16 cellular contexts compared by ENCODE assay signal in genomic region chr3:50459792-50460191, GRCh38. TPM values are rescaled to one million over a fixed set of nuclear protein-coding genes. Genes with fewer than 3 reads are reported as not detected.
DNase-seq lines count a peak whose midpoint lies in the region; ATAC-seq and TF ChIP-seq lines count a peak whose summit lies in the region.
"Had no signal": no experiment of that assay in that cellular context is flagged by ENCODE, and none has a peak within 500 bp of the region (broad histone marks: within the 10 kb centered on the region; RNA-seq: fewer than 3 reads in every experiment).

No MANE protein-coding gene starts in this region.

- H2AFZ ChIP-seq in SK-N-SH (ENCODE audit: low read depth) = no peak overlapping the region

- no peaks in the 10 kb centered on the region for H3K36me3 ChIP-seq in SK-N-SH (replicated peaks in 1 of 2; ENCODE audit: control insufficient read depth in 1 of 2, insufficient read depth in 2 of 2, low read length in 1 of 2)
- H3K36me3 ChIP-seq: BLaER1 treated with 17β-estradiol and CSF1 and Interleukin-3, amounts not matched to agents 10 nM and 100 nM had no signal

- no peak overlapping the region for H3K4me2 ChIP-seq in SK-N-SH
- H3K4me2 ChIP-seq: BLaER1 treated with 17β-estradiol and CSF1 and Interleukin-3, amounts not matched to agents 10 nM and 100 nM had no signal

- 88% methylated on average over 3 of the region's 3 CpGs for WGBS in SK-N-SH (ENCODE audit: low lambda C conversion rate)
- WGBS in right cardiac atrium = 69% methylated on average over 3 of the region's 3 CpGs

- no peaks in the 10 kb centered on the region for H4K20me1 ChIP-seq in SK-N-SH (ENCODE audit: insufficient read depth)

- no peak overlapping the region for H3K9ac ChIP-seq in SK-N-SH
- H3K9ac ChIP-seq: BLaER1 treated with 17β-estradiol and CSF1 and Interleukin-3, amounts not matched to agents 10 nM and 100 nM had no signal

- no peaks in the 10 kb centered on the region for H3K9me2 ChIP-seq in SK-N-SH

- H3K27me3 ChIP-seq in SK-N-SH (ENCODE audit: insufficient read depth) = peaks cover 21% of the 10 kb centered on the region; the same call in 1 of the 2 replicates
- H3K27me3 ChIP-seq in right cardiac atrium (ENCODE audit: control insufficient read depth, insufficient read depth) = no peaks in the 10 kb centered on the region
- H3K27me3 ChIP-seq: BLaER1 treated with 17β-estradiol and CSF1 and Interleukin-3, amounts not matched to agents 10 nM and 100 nM had no signal

- POLR2A ChIA-PET in SK-N-SH (lab: Yijun Ruan, JAX) = no interaction called here

- H3K36me3 Mint-ChIP-seq in stimulated activated effector memory CD8-positive, alpha-beta T cell treated with anti-CD3 and anti-CD28 coated beads, Interleukin-12 subunit alpha, Interleukin-12 subunit beta, amount 100 ng/mL, for 72 hours = no peaks in the 10 kb centered on the region
- H3K36me3 Mint-ChIP-seq: CD8-positive, alpha-beta T cell had no signal

- peaks cover 19% of the 10 kb centered on the region for H3K4me1 Mint-ChIP-seq in stimulated activated effector memory CD8-positive, alpha-beta T cell treated with anti-CD3 and anti-CD28 coated beads, Interleukin-12 subunit alpha, Interleukin-12 subunit beta, amount 100 ng/mL, for 72 hours
- H3K4me1 Mint-ChIP-seq: B cell had no signal

- ATAC-seq in SK-N-SH treated with all-trans-retinoic acid at 6 μM for 48 hours (no peak), right cardiac atrium (no peak), GM19452 (IDR thresholded peaks at IDR 0.05; ENCODE audit: unreplicated experiment) (no peak)
- no peak for ATAC-seq in stimulated activated effector memory CD8-positive, alpha-beta T cell treated with anti-CD3 and anti-CD28 coated beads, Interleukin-12 subunit alpha, Interleukin-12 subunit beta, amount 100 ng/mL, for 72 hours
- ATAC-seq: CD8-positive, alpha-beta T cell had no signal

- H3K79me2 ChIP-seq in SK-N-SH (ENCODE audit: insufficient read depth) = no peaks in the 10 kb centered on the region

- no peak for DNase-seq in SK-N-SH
- peak; percentile 74 for DNase-seq in iPS-NIHi11 (ENCODE audit: low spot score)
- no peak for DNase-seq in stimulated activated effector memory CD8-positive, alpha-beta T cell treated with anti-CD3 and anti-CD28 coated beads, Interleukin-12 subunit alpha, Interleukin-12 subunit beta, amount 100 ng/mL, for 72 hours (ENCODE audit: low spot score in 2 of 2)
- no peak for DNase-seq in right cardiac atrium
- DNase-seq in NCI-H1436 (lab: John Stamatoyannopoulos, UW) = no peak
- DNase-seq: Calu3; CD8-positive, alpha-beta T cell; DMS79 treated with DMSO at 0.1 percent for 48 hours; GF-D8; HCEC 1CT had no signal

- H3K27ac Mint-ChIP-seq in stimulated activated effector memory CD8-positive, alpha-beta T cell treated with anti-CD3 and anti-CD28 coated beads, Interleukin-12 subunit alpha, Interleukin-12 subunit beta, amount 100 ng/mL, for 72 hours = peak overlapping the region; percentile 63
- H3K27ac Mint-ChIP-seq: B cell; CD8-positive, alpha-beta T cell had no signal

- H3K4me3 Mint-ChIP-seq in stimulated activated effector memory CD8-positive, alpha-beta T cell treated with anti-CD3 and anti-CD28 coated beads, Interleukin-12 subunit alpha, Interleukin-12 subunit beta, amount 100 ng/mL, for 72 hours = no peak overlapping the region
- H3K4me3 Mint-ChIP-seq: B cell; CD8-positive, alpha-beta T cell had no signal

- TF ChIP-seq RAD21 in SK-N-SH (IDR thresholded peaks at IDR 0.05; ENCODE audit: low read length) = no peak

- H3K27ac ChIP-seq in SK-N-SH (ENCODE audit: low read depth in 2 of 2, low read length in 1 of 2) (no peak overlapping the region), right cardiac atrium (ENCODE audit: low read length) (no peak overlapping the region)
- H3K27ac ChIP-seq: 22Rv1; BLaER1 treated with 17β-estradiol and CSF1 and Interleukin-3, amounts not matched to agents 10 nM and 100 nM had no signal

- H3K9me3 ChIP-seq in SK-N-SH (no peaks in the 10 kb centered on the region), right cardiac atrium (ENCODE audit: control insufficient read depth, low read length) (no peaks in the 10 kb centered on the region)
- H3K9me3 ChIP-seq: BLaER1 treated with 17β-estradiol and CSF1 and Interleukin-3, amounts not matched to agents 10 nM and 100 nM had no signal

- no peaks in the 10 kb centered on the region for H3K9me3 Mint-ChIP-seq in stimulated activated effector memory CD8-positive, alpha-beta T cell treated with anti-CD3 and anti-CD28 coated beads, Interleukin-12 subunit alpha, Interleukin-12 subunit beta, amount 100 ng/mL, for 72 hours
- H3K9me3 Mint-ChIP-seq: CD8-positive, alpha-beta T cell had no signal

- no peak for TF ChIP-seq EP300 in SK-N-SH (IDR thresholded peaks at IDR 0.05; ENCODE audit: borderline replicate concordance in 1 of 2, low read depth in 1 of 2, low read length in 1 of 2)

- CTCF ChIA-PET in SK-N-SH (lab: Yijun Ruan, JAX) = no interaction called here

- H3F3A ChIP-seq in SK-N-SH (replicated peaks; ENCODE audit: insufficient read depth) = no peaks in the 10 kb centered on the region

- H3K4me3 ChIP-seq in SK-N-SH (ENCODE audit: low read depth in 2 of 2, low read length in 1 of 2) = no peak overlapping the region
- H3K4me3 ChIP-seq in right cardiac atrium (ENCODE audit: low read length) = no peak overlapping the region
- H3K4me3 ChIP-seq: BLaER1 treated with 17β-estradiol and CSF1 and Interleukin-3, amounts not matched to agents 10 nM and 100 nM had no signal

- intact Hi-C loops in right cardiac atrium (cut with DNase I) = no loop called here

- no peak for TF ChIP-seq CTCF in SK-N-SH (IDR thresholded peaks at IDR 0.05)

- peaks cover 0 to 19% of the 10 kb centered on the region in 2 experiments; a peak in 1 of 4 replicates for H3K4me1 ChIP-seq in SK-N-SH (ENCODE audit: control insufficient read depth in 1 of 2, insufficient read depth in 2 of 2, low read depth in 1 of 2, low read length in 1 of 2)
- H3K4me1 ChIP-seq in right cardiac atrium (ENCODE audit: control insufficient read depth, insufficient read depth, low read length) = no peaks in the 10 kb centered on the region

TF ChIP-seq in SK-N-SH, 30 proteins besides CTCF, POLR2A, EP300 and RAD21 (continues in another document):
- TF ChIP-seq TCF12 (IDR thresholded peaks at IDR 0.05) = no peak

TF ChIP-seq in SK-N-SH treated with all-trans-retinoic acid at 6 μM for 48 hours, 23 proteins besides CTCF, POLR2A, EP300 and RAD21 (continues in another document):
- TF ChIP-seq TSHZ2 (CRISPR knock-in tag; IDR thresholded peaks at IDR 0.05) (no peak), OSR1 (CRISPR knock-in tag; IDR thresholded peaks at IDR 0.05) (no peak), ISL1 (CRISPR knock-in tag; IDR thresholded peaks at IDR 0.05) (no peak)

TF ChIP-seq in PFSK-1, 5 proteins besides CTCF, POLR2A, EP300 and RAD21:
- TF ChIP-seq POLR2AphosphoS5 (IDR thresholded peaks at IDR 0.05; ENCODE audit: low read depth, low read length) = no peak
- no peak for TF ChIP-seq SIN3A (IDR thresholded peaks at IDR 0.05; ENCODE audit: borderline replicate concordance, insufficient read depth, low read length)
- TF ChIP-seq FOXP2 (optimal IDR thresholded peaks at IDR 0.05; ENCODE audit: borderline replicate concordance, extremely low read depth, extremely low read length, insufficient read depth) = no peak
- TF ChIP-seq TAF1 (IDR thresholded peaks at IDR 0.05; ENCODE audit: borderline replicate concordance, insufficient read depth, low read length) = no peak
- TF ChIP-seq, protein P1, sequence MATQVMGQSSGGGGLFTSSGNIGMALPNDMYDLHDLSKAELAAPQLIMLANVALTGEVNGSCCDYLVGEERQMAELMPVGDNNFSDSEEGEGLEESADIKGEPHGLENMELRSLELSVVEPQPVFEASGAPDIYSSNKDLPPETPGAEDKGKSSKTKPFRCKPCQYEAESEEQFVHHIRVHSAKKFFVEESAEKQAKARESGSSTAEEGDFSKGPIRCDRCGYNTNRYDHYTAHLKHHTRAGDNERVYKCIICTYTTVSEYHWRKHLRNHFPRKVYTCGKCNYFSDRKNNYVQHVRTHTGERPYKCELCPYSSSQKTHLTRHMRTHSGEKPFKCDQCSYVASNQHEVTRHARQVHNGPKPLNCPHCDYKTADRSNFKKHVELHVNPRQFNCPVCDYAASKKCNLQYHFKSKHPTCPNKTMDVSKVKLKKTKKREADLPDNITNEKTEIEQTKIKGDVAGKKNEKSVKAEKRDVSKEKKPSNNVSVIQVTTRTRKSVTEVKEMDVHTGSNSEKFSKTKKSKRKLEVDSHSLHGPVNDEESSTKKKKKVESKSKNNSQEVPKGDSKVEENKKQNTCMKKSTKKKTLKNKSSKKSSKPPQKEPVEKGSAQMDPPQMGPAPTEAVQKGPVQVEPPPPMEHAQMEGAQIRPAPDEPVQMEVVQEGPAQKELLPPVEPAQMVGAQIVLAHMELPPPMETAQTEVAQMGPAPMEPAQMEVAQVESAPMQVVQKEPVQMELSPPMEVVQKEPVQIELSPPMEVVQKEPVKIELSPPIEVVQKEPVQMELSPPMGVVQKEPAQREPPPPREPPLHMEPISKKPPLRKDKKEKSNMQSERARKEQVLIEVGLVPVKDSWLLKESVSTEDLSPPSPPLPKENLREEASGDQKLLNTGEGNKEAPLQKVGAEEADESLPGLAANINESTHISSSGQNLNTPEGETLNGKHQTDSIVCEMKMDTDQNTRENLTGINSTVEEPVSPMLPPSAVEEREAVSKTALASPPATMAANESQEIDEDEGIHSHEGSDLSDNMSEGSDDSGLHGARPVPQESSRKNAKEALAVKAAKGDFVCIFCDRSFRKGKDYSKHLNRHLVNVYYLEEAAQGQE (IDR thresholded peaks at IDR 0.05; ENCODE audit: insufficient read depth in 1 of 2, low read depth in 2 of 2, low read length in 2 of 2) = peak; percentile 63 to 85

RNA-seq across cellular contexts. Expression of gene CACNA2D2, which starts 43.6 kb away (rescaled TPM):
- polyA plus RNA-seq in SK-N-SH (2012; rRNA removed) (1.1 and 2.8 TPM in 2 replicates), right cardiac atrium (25.7 TPM)
- polyA plus RNA-seq in SK-N-SH (2012; cell fraction: cytosol; rRNA removed) = 1.7 and 4.0 TPM in 2 replicates
- 4.1 and 5.7 TPM in 2 replicates for polyA plus RNA-seq in SK-N-SH (2012; cell fraction: nucleus; rRNA removed)
- polyA plus RNA-seq in PFSK-1 (2012; ENCODE audit: insufficient read length, low read depth) = 30.2 TPM
- total RNA-seq in right cardiac atrium = 10 to 100 TPM in 3 of 4 donors, 1 to 10 TPM in 1; 8.7 to 56.1 (median 40.9) TPM
